Comparison of ENCODE assay signal across 15 cellular contexts in the genomic region with DNA sequence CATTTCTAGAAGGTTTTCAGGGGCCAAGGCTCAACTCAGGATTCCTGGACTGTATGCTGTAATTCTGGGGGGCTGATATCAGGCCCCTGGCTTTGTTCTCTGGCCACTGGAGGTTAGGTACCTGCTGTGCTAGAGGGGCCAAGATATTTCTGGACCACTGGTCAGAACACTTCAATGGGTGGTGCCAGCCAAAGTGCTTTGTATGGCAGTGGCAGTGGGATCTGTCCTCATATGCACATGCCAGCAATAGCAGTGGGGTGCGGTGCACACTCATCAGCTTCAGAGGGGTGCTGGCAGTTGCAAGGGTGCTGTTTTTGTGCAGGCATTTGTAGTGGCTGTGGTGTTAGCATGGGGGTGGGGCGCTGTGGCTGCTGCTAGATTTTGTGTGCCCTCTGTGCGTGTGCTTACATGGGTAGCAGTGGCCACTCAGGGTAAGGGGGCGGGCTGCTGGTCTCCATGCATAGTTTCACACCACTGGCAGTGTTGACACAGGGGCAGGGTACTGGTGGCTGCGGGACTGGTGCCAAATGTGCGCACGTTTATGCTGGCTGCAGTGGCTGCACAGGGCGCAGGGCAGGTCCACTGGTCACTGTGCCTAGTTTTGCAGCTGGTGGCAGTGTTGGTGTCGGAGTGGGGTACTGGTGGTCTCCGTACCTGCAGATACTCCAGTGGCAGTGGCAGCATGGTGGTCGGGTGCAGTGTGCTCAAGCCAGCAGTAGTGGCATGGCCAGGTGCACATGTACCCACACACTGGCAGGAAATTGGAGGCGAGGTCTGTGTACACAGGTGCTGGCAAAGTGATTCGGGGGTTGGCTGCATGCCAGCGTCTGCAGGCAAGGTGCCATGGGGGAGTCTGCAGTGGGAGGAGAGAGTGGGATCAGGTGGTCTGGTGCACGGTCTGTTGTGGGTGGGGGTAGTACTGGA. TPM values are rescaled to one million over a fixed set of nuclear protein-coding genes. Genes with fewer than 3 reads are reported as not detected.
DNase-seq lines count a peak whose midpoint lies in the region; ATAC-seq, FAIRE-seq and TF ChIP-seq lines count a peak whose summit lies in the region.
"Had no signal": no experiment of that assay in that cellular context is flagged by ENCODE, and none has a peak within 500 bp of the region (broad histone marks: within the 10 kb centered on the region; RNA-seq: fewer than 3 reads in every experiment).

No MANE protein-coding gene starts in this region.

- intact Hi-C loops in HepG2 (cut with micrococcal nuclease; ENCODE audit: unreplicated experiment) = no loop called here
- intact Hi-C loops in activated CD4-positive, alpha-beta T cell treated with anti-CD3 and anti-CD28 coated beads for 36 hours (cut with DNase I, micrococcal nuclease) = no loop called here

- CTCF ChIA-PET in HepG2 (lab: Yijun Ruan, JAX; ENCODE audit: low intra/inter-chr PET ratio, low total read pairs) = no interaction called here
- CTCF ChIA-PET in activated CD4-positive, alpha-beta T cell treated with anti-CD3 and anti-CD28 coated beads for 36 hours (lab: Charles Lee) = interaction anchor here (1.1 kb wide), 1 partner anchor 8 kb away, joined by 3 read pairs; no protein-coding TSS in a partner anchor

- in situ Hi-C loops in HepG2 (cut with HindIII; ENCODE audit: extremely low pct_ligation_motif_present, low pct_unique_long_range_greater_than_20kb) = loop anchor here (25.0 kb wide), 1 partner anchor 389 kb away; no protein-coding TSS in a partner anchor
- in situ Hi-C loops in G401 (cut with HindIII; ENCODE audit: low sequenced_read_pairs) = no loop called here

- TF ChIP-seq CTCF in HepG2 (CRISPR knock-in tag; IDR thresholded peaks at IDR 0.05) = no peak

- peaks cover 81% of the 10 kb centered on the region for H3K36me3 Mint-ChIP-seq in activated CD4-positive, alpha-beta T cell treated with anti-CD3 and anti-CD28 coated beads for 36 hours (ENCODE audit: low read depth)

- ATAC-seq in HepG2 (no peak; the same call in 2 of the 3 replicates), GM21723 (IDR thresholded peaks at IDR 0.05; ENCODE audit: unreplicated experiment) (no peak)
- ATAC-seq in activated CD4-positive, alpha-beta T cell treated with anti-CD3 and anti-CD28 coated beads for 36 hours = no peak
- ATAC-seq: SK-N-SH treated with all-trans-retinoic acid at 6 μM for 48 hours; stimulated activated effector memory CD8-positive, alpha-beta T cell treated with anti-CD3 and anti-CD28 coated beads, Interleukin-12 subunit alpha, Interleukin-12 subunit beta, amount 100 ng/mL, for 72 hours had no signal

- 92% methylated on average over 8 of the region's 15 CpGs for WGBS in HepG2 (ENCODE audit: low lambda C conversion rate)

- TF ChIP-seq POLR2A in HepG2 (IDR thresholded peaks at IDR 0.05; ENCODE audit: insufficient read depth in 1 of 2, low read depth in 2 of 2, low read length in 2 of 2) = no peak

- no peaks in the 10 kb centered on the region for H3K27me3 Mint-ChIP-seq in activated CD4-positive, alpha-beta T cell treated with anti-CD3 and anti-CD28 coated beads for 36 hours

- H3K4me1 Mint-ChIP-seq in activated CD4-positive, alpha-beta T cell treated with anti-CD3 and anti-CD28 coated beads for 36 hours = peaks cover 10% of the 10 kb centered on the region

- no peaks in the 10 kb centered on the region for H3K9me3 Mint-ChIP-seq in activated CD4-positive, alpha-beta T cell treated with anti-CD3 and anti-CD28 coated beads for 36 hours (ENCODE audit: low read depth)
- H3K9me3 Mint-ChIP-seq: stimulated activated effector memory CD8-positive, alpha-beta T cell treated with anti-CD3 and anti-CD28 coated beads, Interleukin-12 subunit alpha, Interleukin-12 subunit beta, amount 100 ng/mL, for 72 hours had no signal

- H3K9me3 ChIP-seq in HepG2 (ENCODE audit: low read length) = no peaks in the 10 kb centered on the region

- BruUV-seq in HepG2 (replicated peaks; lab: Mats Ljungman, UMichigan) = no TSS peak

- H3K4me1 ChIP-seq in HepG2 (ENCODE audit: insufficient read depth, low read length) = no peaks in the 10 kb centered on the region

- POLR2A ChIA-PET in HepG2 (lab: Yijun Ruan, JAX) = no interaction called here
- POLR2A ChIA-PET in activated CD4-positive, alpha-beta T cell treated with anti-CD3 and anti-CD28 coated beads for 36 hours (lab: Charles Lee) = no interaction called here

- H3K27ac Mint-ChIP-seq in activated CD4-positive, alpha-beta T cell treated with anti-CD3 and anti-CD28 coated beads for 36 hours = no peak overlapping the region

- H3K36me3 ChIP-seq in HepG2 (replicated peaks in 1 of 2; ENCODE audit: control insufficient read depth in 1 of 2, insufficient read depth in 2 of 2, low read length in 2 of 2) = peaks cover 12 to 43% of the 10 kb centered on the region in 2 experiments; a peak in 4 of 5 replicates

- H2AFZ ChIP-seq in HepG2 (ENCODE audit: low read length) = no peak overlapping the region

- no peak overlapping the region for H3K4me3 Mint-ChIP-seq in activated CD4-positive, alpha-beta T cell treated with anti-CD3 and anti-CD28 coated beads for 36 hours
- H3K4me3 Mint-ChIP-seq: stimulated activated effector memory CD8-positive, alpha-beta T cell treated with anti-CD3 and anti-CD28 coated beads, Interleukin-12 subunit alpha, Interleukin-12 subunit beta, amount 100 ng/mL, for 72 hours had no signal

- no peak for TF ChIP-seq EP300 in HepG2 (IDR thresholded peaks at IDR 0.05; ENCODE audit: low read depth in 2 of 2, low read length in 2 of 2)
- no peak for TF ChIP-seq EP300 in HepG2 (CRISPR knock-in tag; IDR thresholded peaks at IDR 0.05; ENCODE audit: borderline replicate concordance)

- no peaks in the 10 kb centered on the region for H3K27me3 ChIP-seq in HepG2 (ENCODE audit: control insufficient read depth in 1 of 2, insufficient read depth in 2 of 2, low read length in 2 of 2)

- no peaks in the 10 kb centered on the region for H3K79me2 ChIP-seq in HepG2 (ENCODE audit: insufficient read depth, low read length)

- no peak overlapping the region for H3K9ac ChIP-seq in HepG2 (ENCODE audit: insufficient read depth, low read depth, low read length)

- no peaks in the 10 kb centered on the region for H4K20me1 ChIP-seq in HepG2 (ENCODE audit: insufficient read depth, low read length)

- no peak overlapping the region for H3K4me3 ChIP-seq in HepG2 (replicated peaks in 1 of 3; ENCODE audit: insufficient read depth in 1 of 3, low read depth in 2 of 3, low read length in 3 of 3)

- DNase-seq in DMS153 (lab: John Stamatoyannopoulos, UW) (peak; percentile 89), NCI-H1417 treated with DMSO at 0.1 percent for 48 hours (lab: John Stamatoyannopoulos, UW) (peak; percentile 95), NCI-H748 treated with DMSO at 0.1 percent for 48 hours (lab: John Stamatoyannopoulos, UW) (peak; percentile 95), HepG2 (ENCODE audit: low spot score) (no peak), NCI-H526 treated with DMSO at 0.1 percent for 48 hours (lab: John Stamatoyannopoulos, UW) (no peak), G401 (ENCODE audit: low spot score) (no peak)
- no peak for DNase-seq in activated CD4-positive, alpha-beta T cell treated with anti-CD3 and anti-CD28 coated beads for 36 hours
- DNase-seq: activated CD8-positive, alpha-beta memory T cell treated with anti-CD3 and anti-CD28 coated beads, Interleukin-2, amount 50 U/mL, for 48 hours; AML-193; Karpas-422; NK-92 treated with Interleukin-12 subunit alpha and Interleukin-12 subunit beta, amount 100 ng/mL, for 24 hours; WERI-Rb-1 had no signal

- H3K4me2 ChIP-seq in HepG2 (ENCODE audit: low read depth, low read length) = no peak overlapping the region

- FAIRE-seq in HepG2 (lab: Jason Lieb, UNC) = no peak

- no peak overlapping the region for H3K27ac ChIP-seq in HepG2 (ENCODE audit: extremely low read length, insufficient read depth, low read length)
- H3K27ac ChIP-seq: WERI-Rb-1 had no signal

- no peak for TF ChIP-seq RAD21 in HepG2 (CRISPR knock-in tag; IDR thresholded peaks at IDR 0.05)

RNA-seq across cellular contexts. Expression of a gene that starts 12.6 kb away (rescaled TPM):
- 38.1 and 51.5 TPM in 2 replicates for total RNA-seq in HepG2 (2016; rRNA removed; fragmentation: Illumina TruSeq; extraction: Trizol)
- total RNA-seq in HepG2 (2016; cell fraction: cytosol; rRNA removed; fragmentation: Illumina TruSeq; extraction: Trizol; ENCODE audit: low read depth) = 18.0 and 20.8 TPM in 2 replicates
- 36.7 and 52.0 TPM in 2 replicates for total RNA-seq in HepG2 (2016; cell fraction: insoluble cytoplasmic fraction; rRNA removed; fragmentation: Illumina TruSeq; extraction: Trizol)
- 20.7 and 21.6 TPM in 2 replicates for total RNA-seq in HepG2 (2016; cell fraction: membrane; rRNA removed; fragmentation: Illumina TruSeq; extraction: Trizol)
- 13.0 and 14.4 TPM in 2 replicates for total RNA-seq in HepG2 (2016; cell fraction: nucleus; rRNA removed; fragmentation: Illumina TruSeq; extraction: Trizol)
- 4.5 and 5.7 TPM in 2 replicates for polyA plus RNA-seq in HepG2 (2011; rRNA removed)
- 5.2 and 5.8 TPM in 2 replicates for polyA plus RNA-seq in HepG2 (2011; cell fraction: cytosol; rRNA removed)
- polyA plus RNA-seq in HepG2 (2011; cell fraction: nucleus; rRNA removed) = 2.0 and 2.5 TPM in 2 replicates
- 8.4 and 15.0 TPM in 2 replicates for polyA plus RNA-seq in HepG2 (2012)
- 13.1 and 13.3 TPM in 2 replicates for polyA plus RNA-seq in HepG2 (2016; cell fraction: cytosol; fragmentation: Illumina TruSeq; extraction: Trizol; ENCODE audit: low read depth)
- polyA plus RNA-seq in HepG2 (2016; cell fraction: insoluble cytoplasmic fraction; fragmentation: Illumina TruSeq; extraction: Trizol; ENCODE audit: low read depth) = 30.0 and 32.6 TPM in 2 replicates
- polyA plus RNA-seq in HepG2 (2016; cell fraction: membrane; fragmentation: Illumina TruSeq; extraction: Trizol; ENCODE audit: low read depth) = 12.7 and 13.5 TPM in 2 replicates
- 12.6 and 19.4 TPM in 2 replicates for polyA plus RNA-seq in HepG2 (2016; cell fraction: nucleus; fragmentation: Illumina TruSeq; extraction: Trizol; ENCODE audit: insufficient read depth, low read depth)
- 3.9 and 12.6 TPM in 2 replicates for polyA minus RNA-seq in HepG2 (2011; rRNA and poly(A)+ RNA removed; ENCODE audit: low replicate concordance)
- 2.9 and 5.5 TPM in 2 replicates for polyA minus RNA-seq in HepG2 (2011; cell fraction: cytosol; rRNA and poly(A)+ RNA removed)
- 6.6 and 7.3 TPM in 2 replicates for polyA minus RNA-seq in HepG2 (2011; cell fraction: nucleus; rRNA and poly(A)+ RNA removed)
- 10 to 100 TPM; 31.1 to 35.2 TPM for total RNA-seq in activated CD4-positive, alpha-beta T cell treated with anti-CD3 and anti-CD28 coated beads for 36 hours
- total RNA-seq in G401 (2014; rRNA removed; shearing (Covaris generic)) = 10.9 and 23.3 TPM in 2 replicates

RNA-seq across cellular contexts. Expression of a gene that starts 40.6 kb away (rescaled TPM):
- total RNA-seq in HepG2 (2016; rRNA removed; fragmentation: Illumina TruSeq; extraction: Trizol) = 12.8 and 14.7 TPM in 2 replicates
- total RNA-seq in HepG2 (2016; cell fraction: cytosol; rRNA removed; fragmentation: Illumina TruSeq; extraction: Trizol; ENCODE audit: low read depth) = 31.7 and 33.7 TPM in 2 replicates
- total RNA-seq in HepG2 (2016; cell fraction: insoluble cytoplasmic fraction; rRNA removed; fragmentation: Illumina TruSeq; extraction: Trizol) = 11.6 and 15.0 TPM in 2 replicates
- 17.1 and 21.1 TPM in 2 replicates for total RNA-seq in HepG2 (2016; cell fraction: membrane; rRNA removed; fragmentation: Illumina TruSeq; extraction: Trizol)
- total RNA-seq in HepG2 (2016; cell fraction: nucleus; rRNA removed; fragmentation: Illumina TruSeq; extraction: Trizol) = 16.4 and 18.7 TPM in 2 replicates
- 1.8 and 2.3 TPM in 2 replicates for polyA plus RNA-seq in HepG2 (2011; rRNA removed)
- 1.1 and 1.8 TPM in 2 replicates for polyA plus RNA-seq in HepG2 (2011; cell fraction: cytosol; rRNA removed)
- 0.87 and 1.7 TPM in 2 replicates for polyA plus RNA-seq in HepG2 (2011; cell fraction: nucleus; rRNA removed)
- 2.7 and 3.3 TPM in 2 replicates for polyA plus RNA-seq in HepG2 (2012)
- 1.3 and 2.5 TPM in 2 replicates for polyA plus RNA-seq in HepG2 (2016; cell fraction: cytosol; fragmentation: Illumina TruSeq; extraction: Trizol; ENCODE audit: low read depth)
- polyA plus RNA-seq in HepG2 (2016; cell fraction: insoluble cytoplasmic fraction; fragmentation: Illumina TruSeq; extraction: Trizol; ENCODE audit: low read depth) = 4.1 and 5.4 TPM in 2 replicates
- 3.6 and 4.1 TPM in 2 replicates for polyA plus RNA-seq in HepG2 (2016; cell fraction: membrane; fragmentation: Illumina TruSeq; extraction: Trizol; ENCODE audit: low read depth)
- 7.4 and 9.8 TPM in 2 replicates for polyA plus RNA-seq in HepG2 (2016; cell fraction: nucleus; fragmentation: Illumina TruSeq; extraction: Trizol; ENCODE audit: insufficient read depth, low read depth)
- 4.2 and 6.5 TPM in 2 replicates for polyA minus RNA-seq in HepG2 (2011; rRNA and poly(A)+ RNA removed; ENCODE audit: low replicate concordance)
- polyA minus RNA-seq in HepG2 (2011; cell fraction: cytosol; rRNA and poly(A)+ RNA removed) = 4.3 and 4.8 TPM in 2 replicates
- polyA minus RNA-seq in HepG2 (2011; cell fraction: nucleus; rRNA and poly(A)+ RNA removed) = 8.4 and 10.4 TPM in 2 replicates
- total RNA-seq in activated CD4-positive, alpha-beta T cell treated with anti-CD3 and anti-CD28 coated beads for 36 hours = 10 to 100 TPM in 1 of 2 experiments, 1 to 10 TPM in 1; 7.9 to 11.1 TPM
- total RNA-seq in G401 (2014; rRNA removed; shearing (Covaris generic)) = 2.4 and 2.8 TPM in 2 replicates

Comparison
In these comparisons a context has a peak if more than half of its experiments do, and no peak if none do; other contexts are left out.
1. DNase-seq: peak in DMS153 (single experiment), NCI-H1417 treated with DMSO at 0.1 percent for 48 hours (single experiment) and NCI-H748 treated with DMSO at 0.1 percent for 48 hours (single experiment); none in HepG2 (single experiment), NCI-H526 treated with DMSO at 0.1 percent for 48 hours (single experiment), activated CD4-positive, alpha-beta T cell treated with anti-CD3 and anti-CD28 coated beads for 36 hours (single experiment) and G401 (single experiment).